In genomic region chr22:17376950-17377349, GRCh38 we compare ENCODE assay signal across 23 cellular contexts. TPM values are rescaled to one million over a fixed set of nuclear protein-coding genes. Genes with fewer than 3 reads are reported as not detected.
DNase-seq lines count a peak whose midpoint lies in the region; ATAC-seq and TF ChIP-seq lines count a peak whose summit lies in the region.
"Had no signal": no experiment of that assay in that cellular context is flagged by ENCODE, and none has a peak within 500 bp of the region (broad histone marks: within the 10 kb centered on the region; RNA-seq: fewer than 3 reads in every experiment).

No MANE protein-coding gene starts in this region.

- no peak for TF ChIP-seq POLR2A in IMR-90 (IDR thresholded peaks at IDR 0.05; ENCODE audit: low read depth, low read length)

- ATAC-seq in heart right ventricle (no peak), IMR-90 (ENCODE audit: low read depth) (no peak), HG02642 (IDR thresholded peaks at IDR 0.05; ENCODE audit: poor library complexity, unreplicated experiment) (no peak), esophagus mucosa (no peak)

- CTCF ChIA-PET in IMR-90 (lab: Yijun Ruan, JAX) = interaction anchor here (0.5 kb wide), 1 partner anchor 125 kb away, joined by 3 read pairs; no protein-coding TSS in a partner anchor

- peaks cover 64% of the 10 kb centered on the region for H3K4me1 Mint-ChIP-seq in neural crest cell

- intact Hi-C loops in left ventricle myocardium inferior (cut with micrococcal nuclease) (no loop called here), heart right ventricle (cut with DNase I) (loop anchor here in 2 of 10 donors (10.0 kb wide), 3 partner anchors 98 to 182 kb away; no protein-coding TSS in a partner anchor), IMR-90 (cut with micrococcal nuclease) (loop anchor here (10.0 kb wide), 1 partner anchor 58 kb away; no protein-coding TSS in a partner anchor)

- H3K9me3 ChIP-seq in left ventricle myocardium inferior (replicated peaks) (no peaks in the 10 kb centered on the region), heart right ventricle (no peaks in the 10 kb centered on the region), IMR-90 (ENCODE audit: control insufficient read depth, insufficient read depth, low read length) (no peaks in the 10 kb centered on the region)

- no peak overlapping the region for H2BK20ac ChIP-seq in IMR-90 (ENCODE audit: low read depth, low read length)

- no peak overlapping the region for H2AK9ac ChIP-seq in IMR-90 (replicated peaks; ENCODE audit: low read depth, low read length, poor library complexity)

- TF ChIP-seq RAD21 in IMR-90 (IDR thresholded peaks at IDR 0.05; ENCODE audit: low read length) = no peak

- H3K4me3 Mint-ChIP-seq in neural crest cell = peak overlapping the region; percentile 12

- no peaks in the 10 kb centered on the region for H3K27me3 Mint-ChIP-seq in neural crest cell (ENCODE audit: low read depth)

- H3K36me3 ChIP-seq in left ventricle myocardium inferior (no peaks in the 10 kb centered on the region), heart right ventricle (no peaks in the 10 kb centered on the region), IMR-90 (ENCODE audit: control insufficient read depth, insufficient read depth, low read length) (no peaks in the 10 kb centered on the region)

- no peak overlapping the region for H2AK5ac ChIP-seq in IMR-90 (ENCODE audit: low read depth, low read length)

- no peaks in the 10 kb centered on the region for H3K36me3 Mint-ChIP-seq in neural crest cell (ENCODE audit: low read depth)

- no peaks in the 10 kb centered on the region for H3K9me3 Mint-ChIP-seq in neural crest cell

- H2BK120ac ChIP-seq in IMR-90 (ENCODE audit: low read depth, low read length) = no peak overlapping the region

- H3K27ac ChIP-seq in left ventricle myocardium inferior (replicated peaks) (peak overlapping the region; percentile 69), heart right ventricle (peak overlapping the region in 1 of 10 donors; percentile 36), IMR-90 (ENCODE audit: insufficient read depth, low read length) (no peak overlapping the region)
- H3K27ac ChIP-seq: GM23248 had no signal

- no peak overlapping the region for H4K5ac ChIP-seq in IMR-90 (ENCODE audit: low read depth, low read length)

- dilution Hi-C loops in IMR-90 (cut with HindIII; ENCODE audit: low sequenced_read_pairs, unreplicated experiment) = no loop called here

- H3K18ac ChIP-seq in IMR-90 (ENCODE audit: low read depth, low read length) = no peak overlapping the region

- H3K4me3 ChIP-seq in left ventricle myocardium inferior (no peak overlapping the region), heart right ventricle (no peak overlapping the region), IMR-90 (ENCODE audit: insufficient read depth, low read depth, low read length) (no peak overlapping the region)
- H3K4me3 ChIP-seq: GM23248 had no signal

- H3K27ac Mint-ChIP-seq in neural crest cell (ENCODE audit: unreplicated experiment) = no peak overlapping the region

- H2BK15ac ChIP-seq in IMR-90 (ENCODE audit: low read depth, low read length) = no peak overlapping the region

- 78 to 83% methylated on average over 1 of the region's 1 CpG for whole genome bisulfite sequencing in heart right ventricle, 2 donors
- no CpG with 5 or more reads among the region's 1 CpG for WGBS in IMR-90 (ENCODE audit: extremely low coverage in 2 of 2, insufficient read length in 1 of 2), 2 experiments

- no peak overlapping the region for H3K9ac ChIP-seq in IMR-90 (ENCODE audit: low read depth, low read length)
- H3K9ac ChIP-seq: GM23248 had no signal

- H3K23ac ChIP-seq in IMR-90 (ENCODE audit: low read depth, low read length) = no peak overlapping the region

- in situ Hi-C loops in IMR-90 (cut with MboI; ENCODE audit: low sequenced_read_pairs) = no loop called here

- H2BK5ac ChIP-seq in IMR-90 (ENCODE audit: low read depth, low read length, poor library complexity, severe bottlenecking) = no peak overlapping the region

- no peak overlapping the region for H4K91ac ChIP-seq in IMR-90 (ENCODE audit: insufficient read depth, low read depth, low read length)

- POLR2A ChIA-PET in IMR-90 (lab: Charles Lee; ENCODE audit: unreplicated experiment) = no interaction called here

- no peaks in the 10 kb centered on the region for H3K79me1 ChIP-seq in IMR-90 (ENCODE audit: low read depth in 1 of 2, low read length in 2 of 2)

- H3K56ac ChIP-seq in IMR-90 (ENCODE audit: extremely low read depth, insufficient read depth, low read length) = no peak overlapping the region

- no peak overlapping the region for H3K4me2 ChIP-seq in IMR-90 (ENCODE audit: low read depth, low read length)

- H4K8ac ChIP-seq in IMR-90 (ENCODE audit: low read depth in 2 of 2, low read length in 2 of 2) = no peak overlapping the region

- BruUV-seq in IMR-90 (replicated peaks; lab: Mats Ljungman, UMichigan) = no TSS peak

- H3K9me1 ChIP-seq in IMR-90 (ENCODE audit: insufficient read depth, low read length) = no peaks in the 10 kb centered on the region

- no peak overlapping the region for H3K4ac ChIP-seq in IMR-90 (ENCODE audit: low read depth, low read length)

- TF ChIP-seq CTCF in left ventricle myocardium inferior (IDR thresholded peaks at IDR 0.05; ENCODE audit: borderline replicate concordance) (no peak), heart right ventricle (IDR thresholded peaks at IDR 0.05) (no peak), IMR-90 (conservative IDR thresholded peaks at IDR 0.05; ENCODE audit: low read depth, low read length) (no peak), neural crest cell (conservative IDR thresholded peaks at IDR 0.05) (no peak)

- H3K14ac ChIP-seq in IMR-90 (replicated peaks; ENCODE audit: low read depth, low read length) = no peak overlapping the region

- H3K27me3 ChIP-seq in left ventricle myocardium inferior (ENCODE audit: low read depth) (peaks cover 11% of the 10 kb centered on the region), heart right ventricle (peaks cover 0 to 19% (median 0%) of the 10 kb centered on the region in 7 donors), IMR-90 (ENCODE audit: control insufficient read depth, insufficient read depth, low read length) (peaks cover 2% of the 10 kb centered on the region; the same call in 1 of the 2 replicates)

- peaks cover 55% of the 10 kb centered on the region for H3K4me1 ChIP-seq in left ventricle myocardium inferior
- peaks cover 0 to 36% (median 26%) of the 10 kb centered on the region in 9 donors for H3K4me1 ChIP-seq in heart right ventricle
- H3K4me1 ChIP-seq in IMR-90 (ENCODE audit: control insufficient read depth, insufficient read depth, low read length) = no peaks in the 10 kb centered on the region

- H4K20me1 ChIP-seq in IMR-90 (ENCODE audit: insufficient read depth, low read length) = no peaks in the 10 kb centered on the region

- no peak for DNase-seq in left ventricle myocardium inferior
- DNase-seq in heart right ventricle = no peak
- no peak for DNase-seq in IMR-90
- no peak for DNase-seq in neural crest cell (ENCODE audit: low read depth, low spot score)
- no peak for DNase-seq in T-helper 9 cell
- DNase-seq: 8988T, Calu3, DND-41, GM23248, Karpas-422, NCI-H1092, NCI-H1417 treated with DMSO at 0.1 percent for 48 hours, NCI-H187, NCI-H2081 treated with DMSO at 0.1 percent for 48 hours, NCI-H2171, NCI-H226, NCI-H510A, NCI-H69, Right ventricle myocardium superior, RPMI8226 had no signal

- H2AFZ ChIP-seq in IMR-90 (replicated peaks; ENCODE audit: low read length, poor library complexity) = no peak overlapping the region
- H2AFZ ChIP-seq: GM23248 had no signal

TF ChIP-seq in IMR-90, 13 proteins besides CTCF, POLR2A, EP300 and RAD21:
- TF ChIP-seq RFX5 (IDR thresholded peaks at IDR 0.05; ENCODE audit: low read depth, low read length) (no peak), MAFK (IDR thresholded peaks at IDR 0.05; ENCODE audit: low read depth, low read length) (peak; percentile 91)

RNA-seq across cellular contexts. Expression of gene CECR2, which starts 7.7 kb away (rescaled TPM):
- total RNA-seq in left ventricle myocardium inferior (3.1 TPM), heart right ventricle (1 to 10 TPM; 5.2 to 9.1 (median 6.5) TPM), IMR-90 (2012; rRNA removed) (not detected in 2 replicates), neural crest cell (32.8 and 34.6 TPM in 2 replicates), esophagus mucosa (0.40 TPM)
- polyA plus RNA-seq in heart right ventricle (1 to 10 TPM; 1.1 to 6.4 TPM), IMR-90 (2012; rRNA removed) (under 0.01 TPM in 1 of 2 replicates, not detected in the other)
- not detected in 2 replicates for polyA plus RNA-seq in IMR-90 (2012; cell fraction: cytosol; rRNA removed)
- not detected in 2 replicates for polyA plus RNA-seq in IMR-90 (2012; cell fraction: nucleus; rRNA removed; ENCODE audit: low replicate concordance)
- total RNA-seq: GM23248 had no signal
- polyA plus RNA-seq: BJ had no signal
